8 cellular contexts compared by ENCODE assay signal in the genomic region with DNA sequence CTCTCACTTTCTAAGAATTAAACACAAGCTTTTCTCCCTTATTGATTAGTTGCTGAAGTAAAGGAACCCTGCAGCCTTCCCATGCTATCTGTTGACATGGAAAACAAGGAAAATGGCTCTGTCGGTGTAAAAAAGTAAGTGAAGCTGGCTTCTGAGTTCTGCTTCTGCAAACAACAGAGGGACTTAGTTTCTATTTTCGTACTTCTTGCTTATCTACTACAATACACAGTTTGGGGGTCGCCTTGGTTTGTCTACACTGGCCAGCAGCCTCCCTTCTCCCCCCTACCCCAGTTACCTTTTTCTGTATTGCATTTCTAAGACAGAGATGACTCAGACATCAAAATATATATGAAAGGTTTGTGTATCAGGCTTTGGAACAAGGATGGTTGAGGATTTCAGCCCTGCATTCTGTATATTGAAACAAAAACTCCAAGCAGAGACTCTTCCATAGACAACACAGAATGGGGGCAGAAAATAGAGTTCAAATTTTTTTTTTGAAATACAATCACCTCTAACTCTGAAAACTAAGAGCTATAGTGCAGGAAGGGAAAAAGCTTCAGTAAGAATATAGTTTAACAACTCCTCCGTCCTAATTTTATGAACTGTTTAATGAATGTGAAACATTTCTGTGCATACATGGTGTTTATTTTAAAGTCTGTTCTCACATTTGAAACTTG. TPM values are rescaled to one million over a fixed set of nuclear protein-coding genes. Genes with fewer than 3 reads are reported as not detected.
DNase-seq lines count a peak whose midpoint lies in the region; ATAC-seq and TF ChIP-seq lines count a peak whose summit lies in the region.

No MANE protein-coding gene starts in this region.

- CTCF ChIA-PET in HCT116 (lab: Charles Lee) = interaction anchor here (0.8 kb wide), 1 partner anchor 162 kb away, joined by 3 read pairs; no protein-coding TSS in a partner anchor

- no peak for TF ChIP-seq EP300 in transverse colon (IDR thresholded peaks at IDR 0.05; ENCODE audit: low read depth)

- DNase-seq in AG09309 (ENCODE audit: low read depth) = no peak
- DNase-seq in HCT116 (ENCODE audit: low read depth, low spot score) = no peak
- DNase-seq in lower lobe of right lung = no peak
- DNase-seq in transverse colon = no peak
- no peak for DNase-seq in stimulated activated CD4-positive, alpha-beta T cell treated with anti-CD3 and anti-CD28 coated beads, Interleukin-2, amount 100 ng/mL, for 48 hours
- DNase-seq in HUDEP-2 (lab: John Stamatoyannopoulos, UW; ENCODE audit: unreplicated experiment in 76 of 76) = no peak

- peak overlapping the region; percentile 42 for H3K4me3 Mint-ChIP-seq in activated T-helper 17 cell treated with anti-CD3 and anti-CD28 coated beads, Interleukin-2, amount 50 U/mL, for 72 hours

- peaks cover 9% of the 10 kb centered on the region for H3K27me3 Mint-ChIP-seq in activated T-helper 17 cell treated with anti-CD3 and anti-CD28 coated beads, Interleukin-2, amount 50 U/mL, for 72 hours

- no peaks in the 10 kb centered on the region for H3K36me3 Mint-ChIP-seq in activated T-helper 17 cell treated with anti-CD3 and anti-CD28 coated beads, Interleukin-2, amount 50 U/mL, for 72 hours (ENCODE audit: low read depth)

- H3K9me2 ChIP-seq in HCT116 (ENCODE audit: insufficient read depth) = no peaks in the 10 kb centered on the region

- intact Hi-C loops in HCT116 (cut with micrococcal nuclease) (loop anchor here (2.0 to 5.0 kb wide), 3 partner anchors 46 to 161 kb away; partner anchors contain the start of gene PRKACB), lower lobe of right lung (cut with DNase I) (no loop called here), transverse colon (cut with DNase I; ENCODE audit: low total_unique reads) (no loop called here)

- H3K9ac ChIP-seq in HCT116 (ENCODE audit: low read length) = peak overlapping the region; percentile 89

- peak overlapping the region; percentile 51 for H2AFZ ChIP-seq in HCT116 (ENCODE audit: low read depth, low read length, poor library complexity, severe bottlenecking)

- H3K27ac ChIP-seq in HCT116 (ENCODE audit: low read depth, low read length) = peak overlapping the region; percentile 93
- peak overlapping the region; percentile 68 for H3K27ac ChIP-seq in lower lobe of right lung
- peak overlapping the region; percentile 87 to 94 (median 92) for H3K27ac ChIP-seq in transverse colon

- in situ Hi-C loops in transverse colon (cut with MboI; ENCODE audit: low pct_ligation_motif_present in 1 of 4, low pct_unique_long_range_greater_than_20kb in 1 of 4, low sequenced_read_pairs in 3 of 4) = loop anchor here in 1 of 4 donors (10.0 kb wide), 1 partner anchor 132 kb away; no protein-coding TSS in a partner anchor

- peaks cover 29% of the 10 kb centered on the region for H3K79me2 ChIP-seq in HCT116 (ENCODE audit: insufficient read depth, low read length)

- H3K4me1 ChIP-seq in HCT116 (ENCODE audit: control insufficient read depth in 1 of 2, insufficient read depth in 2 of 2, low read length in 2 of 2) = peaks cover 49 to 67% of the 10 kb centered on the region in 2 experiments
- H3K4me1 ChIP-seq in lower lobe of right lung = peaks cover 17% of the 10 kb centered on the region
- peaks cover 6 to 51% (median 16%) of the 10 kb centered on the region in 4 donors for H3K4me1 ChIP-seq in transverse colon

- peaks cover 5% of the 10 kb centered on the region for H3K9me3 Mint-ChIP-seq in activated T-helper 17 cell treated with anti-CD3 and anti-CD28 coated beads, Interleukin-2, amount 50 U/mL, for 72 hours

- H3K36me3 ChIP-seq in HCT116 (ENCODE audit: control insufficient read depth in 1 of 2, insufficient read depth in 2 of 2, low read length in 2 of 2) (no peaks in the 10 kb centered on the region), lower lobe of right lung (no peaks in the 10 kb centered on the region), transverse colon (no peaks in the 10 kb centered on the region)

- POLR2A ChIA-PET in HCT116 (lab: Charles Lee) = interaction anchor here (1.0 to 2.5 kb wide), 10 partner anchors 36 to 159 kb away, joined by 3 to 11 read pairs (median 4); partner anchors contain the start of gene PRKACB

- 6 to 12% methylated on average over 2 to 4 of the region's 4 CpGs for WGBS in transverse colon (ENCODE audit: low coverage in 1 of 2), 2 donors

- H3K4me2 ChIP-seq in HCT116 (ENCODE audit: low read length) = peak overlapping the region; percentile 92

- H3K9me3 ChIP-seq in HCT116 (ENCODE audit: control insufficient read depth in 1 of 2, insufficient read depth in 1 of 2, low read depth in 1 of 2, low read length in 2 of 2) (0 out of 4 replicates have a peak, but pooled peaks cover 0 to 7% of the 10 kb centered on the region in 2 experiments), lower lobe of right lung (no peaks in the 10 kb centered on the region), transverse colon (no peaks in the 10 kb centered on the region)

- RAD21 ChIA-PET in HCT116 (lab: Charles Lee; ENCODE audit: low non-redundant PET in 1 of 2, low total read pairs in 2 of 2, uncharacterized antibody in 2 of 2, unreplicated experiment in 2 of 2) = interaction anchor here in 1 of 2 experiments (0.8 kb wide), 1 partner anchor 166 kb away, joined by 4 read pairs; no protein-coding TSS in a partner anchor

- peak overlapping the region; percentile 9; the same call in 1 of the 2 replicates for H3K4me3 ChIP-seq in AG09309 (ENCODE audit: control insufficient read depth, low read depth, low read length)
- peak overlapping the region; percentile 36 to 56 for H3K4me3 ChIP-seq in HCT116 (replicated peaks in 1 of 2; ENCODE audit: low read depth in 1 of 2, low read length in 2 of 2)
- peak overlapping the region; percentile 40 for H3K4me3 ChIP-seq in lower lobe of right lung
- H3K4me3 ChIP-seq in transverse colon = peak overlapping the region in 3 of 4 donors; percentile 30 to 48 (median 35)

- BruUV-seq in HCT116 (replicated peaks; lab: Mats Ljungman, UMichigan) = TSS peak; percentile 31

- H4K20me1 ChIP-seq in HCT116 (ENCODE audit: insufficient read depth) = no peaks in the 10 kb centered on the region

- TF ChIP-seq CTCF in AG09309 (IDR thresholded peaks at IDR 0.05; ENCODE audit: control insufficient read depth, insufficient read depth, low read depth, low read length, missing control alignments) (no peak), HCT116 (IDR thresholded peaks at IDR 0.05 in 2 of 3, conservative IDR thresholded peaks at IDR 0.05 in 1 of 3; ENCODE audit: borderline replicate concordance in 1 of 3, insufficient read depth in 1 of 3, low read depth in 2 of 3, low read length in 2 of 3) (no peak), lower lobe of right lung (IDR thresholded peaks at IDR 0.05) (no peak), transverse colon (IDR thresholded peaks at IDR 0.05) (no peak)

- no peak for TF ChIP-seq RAD21 in HCT116 (IDR thresholded peaks at IDR 0.05; ENCODE audit: low read depth)

- no peaks in the 10 kb centered on the region for H3K27me3 ChIP-seq in HCT116 (ENCODE audit: insufficient read depth, low read length)
- H3K27me3 ChIP-seq in lower lobe of right lung (ENCODE audit: low read depth) = no peaks in the 10 kb centered on the region
- H3K27me3 ChIP-seq in transverse colon = no peaks in the 10 kb centered on the region

- ATAC-seq in HCT116 (no peak), lower lobe of right lung (no peak), HG02571 (IDR thresholded peaks at IDR 0.05; ENCODE audit: unreplicated experiment) (no peak)
- ATAC-seq in activated T-helper 17 cell treated with anti-CD3 and anti-CD28 coated beads, Interleukin-2, amount 50 U/mL, for 72 hours (replicated peaks) = no peak

- TF ChIP-seq POLR2A in HCT116 (IDR thresholded peaks at IDR 0.05; ENCODE audit: borderline replicate concordance, extremely low read depth, insufficient read depth, insufficient read length) (no peak), transverse colon (IDR thresholded peaks at IDR 0.05) (no peak)

- peak overlapping the region; percentile 14 for H3K27ac Mint-ChIP-seq in activated T-helper 17 cell treated with anti-CD3 and anti-CD28 coated beads, Interleukin-2, amount 50 U/mL, for 72 hours

- H3K4me1 Mint-ChIP-seq in activated T-helper 17 cell treated with anti-CD3 and anti-CD28 coated beads, Interleukin-2, amount 50 U/mL, for 72 hours = peaks cover 20% of the 10 kb centered on the region

TF ChIP-seq in HCT116, 20 proteins besides CTCF, POLR2A, EP300 and RAD21:
- TF ChIP-seq JUND (IDR thresholded peaks at IDR 0.05) (0 out of 2 replicates have a peak, but pooled peaks have one; percentile 23), EZH2 (IDR thresholded peaks at IDR 0.05) (no peak), CEBPB (IDR thresholded peaks at IDR 0.05; ENCODE audit: low read depth) (0 out of 2 replicates have a peak, but pooled peaks have one; percentile 20), FOSL1 (IDR thresholded peaks at IDR 0.05; ENCODE audit: low read depth) (peak; percentile 44; the same call in 1 of the 2 replicates)

RNA-seq across cellular contexts. Expression of gene SAMD13, which starts 1.8 kb away (rescaled TPM):
- total RNA-seq in HCT116 (2021; ENCODE audit: unreplicated experiment) (14.9 TPM), lower lobe of right lung (2.2 TPM), transverse colon (10 to 100 TPM in 3 of 4 donors, 1 to 10 TPM in 1; 2.2 to 17.8 (median 13.9) TPM)
- 4.8 and 7.6 TPM in 2 replicates for polyA plus RNA-seq in HCT116 (2012)
- not detected for total RNA-seq in activated T-helper 17 cell treated with anti-CD3 and anti-CD28 coated beads, Interleukin-2, amount 50 U/mL, for 72 hours
